In the genomic region with DNA sequence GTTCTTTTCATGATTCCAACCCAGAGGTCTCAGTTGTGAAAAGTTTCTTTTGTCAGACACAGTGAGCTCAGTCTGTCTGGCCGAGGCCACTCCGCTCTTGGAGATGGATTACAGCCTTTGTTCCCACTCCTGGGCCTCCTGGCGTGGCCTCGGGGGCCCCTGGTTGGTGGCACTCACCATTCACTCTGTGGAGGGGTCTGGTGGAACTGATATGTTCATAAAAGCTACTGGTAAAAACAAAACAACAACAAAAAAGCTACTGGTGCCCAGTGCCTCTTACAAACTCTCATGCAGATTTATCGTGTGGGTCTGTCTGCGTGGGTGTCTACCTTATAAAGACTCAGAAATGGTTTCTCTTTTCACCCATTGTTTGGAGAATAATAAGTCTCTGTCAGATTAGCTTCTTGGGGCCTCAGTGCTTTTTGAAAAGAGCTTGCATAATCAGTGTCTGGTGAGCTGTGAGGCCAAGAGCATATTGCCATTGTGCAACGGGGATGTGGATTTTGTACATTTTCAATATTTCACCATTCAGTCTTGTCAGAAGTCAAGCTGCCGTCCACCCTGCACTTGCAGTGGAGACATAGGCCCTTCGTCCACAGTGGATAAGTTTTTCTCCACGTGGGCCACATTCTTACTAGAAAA, we compare ENCODE assay signal across 11 cellular contexts.
DNase-seq lines count a peak whose midpoint lies in the region; ATAC-seq and TF ChIP-seq lines count a peak whose summit lies in the region.
"Had no signal": no experiment of that assay in that cellular context is flagged by ENCODE, and none has a peak within 500 bp of the region (broad histone marks: within the 10 kb centered on the region; RNA-seq: fewer than 3 reads in every experiment).

No MANE protein-coding gene starts in this region.

- no peak overlapping the region for H2AFZ ChIP-seq in hepatocyte

- ATAC-seq in HG02642 (IDR thresholded peaks at IDR 0.05; ENCODE audit: poor library complexity, unreplicated experiment) = no peak
- ATAC-seq: natural killer cell had no signal

- DNase-seq in HCEC 1CT (peak; percentile 27), amniotic epithelial cell (ENCODE audit: low read depth) (peak; percentile 98), hepatocyte (ENCODE audit: low spot score) (peak; percentile 41), skeletal muscle cell (ENCODE audit: low read depth) (peak; percentile 76), NCI-H2196 treated with DMSO at 0.1 percent for 48 hours (lab: John Stamatoyannopoulos, UW; ENCODE audit: unreplicated experiment) (no peak), DMS153 (lab: John Stamatoyannopoulos, UW) (no peak), NCI-H187 (lab: John Stamatoyannopoulos, UW) (no peak)
- DNase-seq: activated CD4-positive, alpha-beta T cell treated with anti-CD3 and anti-CD28 coated beads, Interleukin-2, amount 10 ng/mL, durations not matched to agents 24 days and 14 days; natural killer cell; stimulated activated naive CD4-positive, alpha-beta T cell treated with Interleukin-2 at 50 U/mL for 16 hours had no signal

- WGBS in hepatocyte (ENCODE audit: low lambda C conversion rate, missing lambda C conversion rate) = 64% methylated on average over 10 of the region's 10 CpGs

- H3K9me3 ChIP-seq in hepatocyte (ENCODE audit: low read depth) = no peaks in the 10 kb centered on the region

- H3K27me3 ChIP-seq in hepatocyte = no peaks in the 10 kb centered on the region

- peaks cover 5% of the 10 kb centered on the region for H4K20me1 ChIP-seq in hepatocyte (ENCODE audit: insufficient read depth, poor library complexity, severe bottlenecking)

- no peak for TF ChIP-seq CTCF in hepatocyte (IDR thresholded peaks at IDR 0.05; ENCODE audit: poor library complexity)

- H3K4me2 ChIP-seq in hepatocyte = peak overlapping the region; percentile 61

- no peaks in the 10 kb centered on the region for H3K36me3 ChIP-seq in hepatocyte (replicated peaks; ENCODE audit: insufficient read depth, low read depth)

- peaks cover 83% of the 10 kb centered on the region for H3K79me2 ChIP-seq in hepatocyte

- no peaks in the 10 kb centered on the region for H3K9me2 ChIP-seq in hepatocyte (replicated peaks; ENCODE audit: insufficient read depth)

- peaks cover 31% of the 10 kb centered on the region for H3K4me1 ChIP-seq in hepatocyte (ENCODE audit: insufficient read depth)

- no peak overlapping the region for H3K4me3 ChIP-seq in hepatocyte
- H3K4me3 ChIP-seq in skeletal muscle cell (ENCODE audit: low read depth, low read length) = no peak overlapping the region

- H3K27ac ChIP-seq in hepatocyte = peak overlapping the region; percentile 87

Comparison
In these comparisons a context has a peak if more than half of its experiments do, and no peak if none do; other contexts are left out.
1. DNase-seq: peak in HCEC 1CT (single experiment), amniotic epithelial cell (single experiment), hepatocyte (single experiment) and skeletal muscle cell (single experiment); none in NCI-H2196 treated with DMSO at 0.1 percent for 48 hours (single experiment), DMS153 (single experiment) and NCI-H187 (0 of 2).